Comparison of ENCODE assay signal across 8 cellular contexts in genomic region chr20:45052698-45053440, GRCh38. TPM values are rescaled to one million over a fixed set of nuclear protein-coding genes. Genes with fewer than 3 reads are reported as not detected.
DNase-seq lines count a peak whose midpoint lies in the region; ATAC-seq lines count a peak whose summit lies in the region.

No MANE protein-coding gene starts in this region.

- no peak for DNase-seq in Right ventricle myocardium superior
- DNase-seq in cardiac septum (ENCODE audit: low spot score): no peak
- DNase-seq in M059J (ENCODE audit: low read depth): peak; percentile 94
- peak; percentile 25 for DNase-seq in central memory CD4-positive, alpha-beta T cell
- peak; percentile 83 for DNase-seq in pons (ENCODE audit: low spot score)
- DNase-seq in LoVo (ENCODE audit: low spot score): no peak
- DNase-seq in posterior vena cava (ENCODE audit: low spot score): no peak
- no peak for DNase-seq in SKM-1 (lab: John Stamatoyannopoulos, UW; ENCODE audit: unreplicated experiment)

- ATAC-seq in Right ventricle myocardium superior (ENCODE audit: poor library complexity): peak; percentile 9

- intact Hi-C loops in Right ventricle myocardium superior (cut with DNase I) (no loop called here), cardiac septum (cut with DNase I) (no loop called here), posterior vena cava (cut with DNase I) (no loop called here)

RNA-seq across cellular contexts. Expression of gene KCNS1, which starts 48.1 kb away (rescaled TPM):
- total RNA-seq in Right ventricle myocardium superior (not detected), cardiac septum (0.08 TPM), posterior vena cava (not detected)
- total RNA-seq in M059J (2014; rRNA removed; shearing (Covaris generic)): 0.34 and 1.5 TPM in 2 replicates

Comparison
In these comparisons a context has a peak if more than half of its experiments do, and no peak if none do; other contexts are left out.
1. DNase-seq: peak in M059J (single experiment), central memory CD4-positive, alpha-beta T cell (single experiment) and pons (single experiment); none in Right ventricle myocardium superior (single experiment), cardiac septum (single experiment), LoVo (single experiment), posterior vena cava (single experiment) and SKM-1 (single experiment).